Comparison of ENCODE assay signal across 1 cellular context in the genomic region with DNA sequence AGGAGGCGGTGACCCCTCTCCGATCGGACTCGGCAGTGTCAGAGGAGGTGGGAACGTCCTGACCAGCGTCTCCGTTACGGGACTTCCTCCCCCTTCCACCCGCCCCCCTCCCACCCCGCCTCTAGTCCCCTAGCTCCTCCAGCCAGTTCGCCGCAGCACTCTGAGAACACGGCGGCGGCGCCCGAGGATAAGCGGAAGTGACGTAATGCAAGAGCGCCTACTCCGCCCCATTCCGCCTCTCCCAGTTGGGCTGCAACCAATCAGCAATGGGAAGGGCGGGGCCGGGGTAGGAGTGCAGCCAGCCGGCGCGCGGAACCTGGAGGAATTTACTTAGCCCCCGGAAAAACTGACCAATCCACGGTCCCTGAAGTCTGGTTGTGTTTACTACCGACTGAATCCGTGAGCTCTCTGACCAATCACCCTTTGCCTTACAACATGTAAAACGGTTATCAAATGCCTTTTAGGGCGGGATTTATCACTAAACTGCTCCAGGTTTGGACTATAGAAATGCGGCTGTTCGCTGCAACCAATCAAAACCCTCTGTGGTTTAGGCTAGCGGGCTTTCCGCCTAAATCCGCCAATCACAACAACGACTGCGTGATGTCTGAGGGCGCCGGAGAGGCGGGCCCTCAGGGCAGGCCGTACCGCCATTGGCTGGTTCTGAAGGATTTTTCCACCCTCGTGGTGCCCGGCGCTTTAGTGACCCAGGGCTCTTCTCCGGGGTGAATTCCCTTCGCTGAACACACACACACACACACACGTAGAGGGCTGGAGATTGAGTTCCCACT.
TF ChIP-seq lines count a peak whose summit lies in the region.

Gene ZBTB5 (minus strand): TSS at position 202 of the 788 bp plus-strand sequence. CDS start 22,899 bp downstream, outside the sequence.

TF ChIP-seq in HEK293, 187 proteins besides CTCF, POLR2A, EP300 and RAD21 (continued from another document):
- TF ChIP-seq, protein P1, sequence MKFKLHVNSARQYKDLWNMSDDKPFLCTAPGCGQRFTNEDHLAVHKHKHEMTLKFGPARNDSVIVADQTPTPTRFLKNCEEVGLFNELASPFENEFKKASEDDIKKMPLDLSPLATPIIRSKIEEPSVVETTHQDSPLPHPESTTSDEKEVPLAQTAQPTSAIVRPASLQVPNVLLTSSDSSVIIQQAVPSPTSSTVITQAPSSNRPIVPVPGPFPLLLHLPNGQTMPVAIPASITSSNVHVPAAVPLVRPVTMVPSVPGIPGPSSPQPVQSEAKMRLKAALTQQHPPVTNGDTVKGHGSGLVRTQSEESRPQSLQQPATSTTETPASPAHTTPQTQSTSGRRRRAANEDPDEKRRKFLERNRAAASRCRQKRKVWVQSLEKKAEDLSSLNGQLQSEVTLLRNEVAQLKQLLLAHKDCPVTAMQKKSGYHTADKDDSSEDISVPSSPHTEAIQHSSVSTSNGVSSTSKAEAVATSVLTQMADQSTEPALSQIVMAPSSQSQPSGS (tag by site-specific recombination; IDR thresholded peaks at IDR 0.05; ENCODE audit: low read depth), result peak; percentile 97
- no peak for TF ChIP-seq EGR2 (tag by site-specific recombination; IDR thresholded peaks at IDR 0.05; ENCODE audit: low read depth)
- peak; percentile 25; the same call in 1 of the 2 replicates for TF ChIP-seq OSR2 (tag by site-specific recombination; IDR thresholded peaks at IDR 0.05)
- no peak for TF ChIP-seq ZNF596 (tag by site-specific recombination; IDR thresholded peaks at IDR 0.05)
- TF ChIP-seq, protein P2, sequence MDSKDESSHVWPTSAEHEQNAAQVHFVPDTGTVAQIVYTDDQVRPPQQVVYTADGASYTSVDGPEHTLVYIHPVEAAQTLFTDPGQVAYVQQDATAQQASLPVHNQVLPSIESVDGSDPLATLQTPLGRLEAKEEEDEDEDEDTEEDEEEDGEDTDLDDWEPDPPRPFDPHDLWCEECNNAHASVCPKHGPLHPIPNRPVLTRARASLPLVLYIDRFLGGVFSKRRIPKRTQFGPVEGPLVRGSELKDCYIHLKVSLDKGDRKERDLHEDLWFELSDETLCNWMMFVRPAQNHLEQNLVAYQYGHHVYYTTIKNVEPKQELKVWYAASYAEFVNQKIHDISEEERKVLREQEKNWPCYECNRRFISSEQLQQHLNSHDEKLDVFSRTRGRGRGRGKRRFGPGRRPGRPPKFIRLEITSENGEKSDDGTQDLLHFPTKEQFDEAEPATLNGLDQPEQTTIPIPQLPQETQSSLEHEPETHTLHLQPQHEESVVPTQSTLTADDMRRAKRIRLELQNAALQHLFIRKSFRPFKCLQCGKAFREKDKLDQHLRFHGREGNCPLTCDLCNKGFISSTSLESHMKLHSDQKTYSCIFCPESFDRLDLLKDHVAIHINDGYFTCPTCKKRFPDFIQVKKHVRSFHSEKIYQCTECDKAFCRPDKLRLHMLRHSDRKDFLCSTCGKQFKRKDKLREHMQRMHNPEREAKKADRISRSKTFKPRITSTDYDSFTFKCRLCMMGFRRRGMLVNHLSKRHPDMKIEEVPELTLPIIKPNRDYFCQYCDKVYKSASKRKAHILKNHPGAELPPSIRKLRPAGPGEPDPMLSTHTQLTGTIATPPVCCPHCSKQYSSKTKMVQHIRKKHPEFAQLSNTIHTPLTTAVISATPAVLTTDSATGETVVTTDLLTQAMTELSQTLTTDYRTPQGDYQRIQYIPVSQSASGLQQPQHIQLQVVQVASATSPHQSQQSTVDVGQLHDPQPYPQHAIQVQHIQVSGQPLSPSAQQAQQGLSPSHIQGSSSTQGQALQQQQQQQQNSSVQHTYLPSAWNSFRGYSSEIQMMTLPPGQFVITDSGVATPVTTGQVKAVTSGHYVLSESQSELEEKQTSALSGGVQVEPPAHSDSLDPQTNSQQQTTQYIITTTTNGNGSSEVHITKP (tag by site-specific recombination; IDR thresholded peaks at IDR 0.05), result peak; percentile 59; the same call in 1 of the 2 replicates
- TF ChIP-seq ZNF629 (tag by site-specific recombination; IDR thresholded peaks at IDR 0.05), result peak; percentile 53; the same call in 1 of the 2 replicates
- TF ChIP-seq SP3 (tag by site-specific recombination; IDR thresholded peaks at IDR 0.05), result peak; percentile 78
- TF ChIP-seq ZNF521 (tag by site-specific recombination; IDR thresholded peaks at IDR 0.05), result no peak
- TF ChIP-seq ZNF560 (tag by site-specific recombination; IDR thresholded peaks at IDR 0.05; ENCODE audit: borderline replicate concordance), result no peak
- no peak for TF ChIP-seq SCRT2 (tag by site-specific recombination; IDR thresholded peaks at IDR 0.05)
